In genomic region chr6:35327349-35328027, GRCh38 we compare ENCODE assay signal across 1 cellular context.
TF ChIP-seq lines count a peak whose summit lies in the region.

No MANE protein-coding gene starts in this region.

TF ChIP-seq in GM12878, 131 proteins besides CTCF, POLR2A, EP300 and RAD21:
- TF ChIP-seq SUZ12 (IDR thresholded peaks at IDR 0.05; ENCODE audit: unreplicated experiment) (no peak), MAX (IDR thresholded peaks at IDR 0.05; ENCODE audit: low read depth, low read length) (no peak), MXI1 (IDR thresholded peaks at IDR 0.05; ENCODE audit: low read depth, low read length) (no peak), NR2C2 (IDR thresholded peaks at IDR 0.05; ENCODE audit: borderline replicate concordance, control insufficient read depth, insufficient read length, low read depth) (no peak), GABPA (IDR thresholded peaks at IDR 0.05; ENCODE audit: low read depth) (0 out of 2 replicates have a peak, but pooled peaks have one; percentile 31), YY1 (IDR thresholded peaks at IDR 0.05; ENCODE audit: low read depth, low read length) (0 out of 2 replicates have a peak, but pooled peaks have one; percentile 71), IKZF2 (IDR thresholded peaks at IDR 0.05) (no peak), PAX8 (IDR thresholded peaks at IDR 0.05) (no peak), ATF3 (IDR thresholded peaks at IDR 0.05; ENCODE audit: borderline replicate concordance, extremely low read depth, low read depth, low read length) (no peak), ETV6 (conservative IDR thresholded peaks at IDR 0.05 in 1 of 2, IDR thresholded peaks at IDR 0.05 in 1 of 2; ENCODE audit: borderline replicate concordance in 1 of 2, low read depth in 1 of 2) (no peak), POU2F2 (IDR thresholded peaks at IDR 0.05; ENCODE audit: borderline replicate concordance, low read depth, low read length) (0 out of 3 replicates have a peak, but pooled peaks have one; percentile 22), MTA2 (IDR thresholded peaks at IDR 0.05; ENCODE audit: low read depth) (no peak), IKZF1 (conservative IDR thresholded peaks at IDR 0.05) (no peak), RB1 (IDR thresholded peaks at IDR 0.05; ENCODE audit: borderline replicate concordance) (0 out of 2 replicates have a peak, but pooled peaks have one; percentile 37), TARDBP (IDR thresholded peaks at IDR 0.05; ENCODE audit: borderline replicate concordance) (no peak), SUPT20H (IDR thresholded peaks at IDR 0.05; ENCODE audit: borderline replicate concordance, control insufficient read depth, low read depth, low read length) (no peak), TCF12 (IDR thresholded peaks at IDR 0.05; ENCODE audit: low read depth, low read length) (no peak), HDGF (IDR thresholded peaks at IDR 0.05) (peak; percentile 64; the same call in 1 of the 2 replicates), ESRRA (IDR thresholded peaks at IDR 0.05; ENCODE audit: low read length) (no peak), SMC3 (IDR thresholded peaks at IDR 0.05; ENCODE audit: borderline replicate concordance, low read length) (peak; percentile 85), EGR1 (IDR thresholded peaks at IDR 0.05; ENCODE audit: borderline replicate concordance in 1 of 2, low read depth in 2 of 2, low read length in 2 of 2) (no peak), ASH2L (IDR thresholded peaks at IDR 0.05; ENCODE audit: borderline replicate concordance, low read depth) (no peak), ZZZ3 (IDR thresholded peaks at IDR 0.05; ENCODE audit: control insufficient read depth, insufficient read length, low read depth) (no peak), DPF2 (IDR thresholded peaks at IDR 0.05) (no peak), HDAC6 (IDR thresholded peaks at IDR 0.05; ENCODE audit: unreplicated experiment) (no peak), TAF1 (IDR thresholded peaks at IDR 0.05; ENCODE audit: borderline replicate concordance, low read depth, low read length) (no peak), ZBTB4 (CRISPR knock-in tag; IDR thresholded peaks at IDR 0.05) (no peak), BRCA1 (IDR thresholded peaks at IDR 0.05; ENCODE audit: low read depth, low read length) (no peak), ZBED1 (IDR thresholded peaks at IDR 0.05; ENCODE audit: borderline replicate concordance) (no peak), CBFB (IDR thresholded peaks at IDR 0.05; ENCODE audit: low read depth) (no peak), NBN (IDR thresholded peaks at IDR 0.05) (no peak), BHLHE40 (IDR thresholded peaks at IDR 0.05; ENCODE audit: borderline replicate concordance in 1 of 2, low read depth in 2 of 2, low read length in 1 of 2) (no peak), MLLT1 (IDR thresholded peaks at IDR 0.05) (no peak), BCL11A (IDR thresholded peaks at IDR 0.05; ENCODE audit: low read depth, low read length) (no peak), ZBTB11 (CRISPR knock-in tag; IDR thresholded peaks at IDR 0.05) (no peak), MEF2B (IDR thresholded peaks at IDR 0.05; ENCODE audit: partially characterized antibody, poor library complexity, severe bottlenecking) (no peak), CHD1 (IDR thresholded peaks at IDR 0.05; ENCODE audit: low read depth, low read length) (no peak), TBL1XR1 (IDR thresholded peaks at IDR 0.05; ENCODE audit: low read depth, low read length) (no peak), RAD51 (IDR thresholded peaks at IDR 0.05) (no peak), SPI1 (IDR thresholded peaks at IDR 0.05; ENCODE audit: borderline replicate concordance, insufficient read depth, low read depth, low read length) (no peak), FOS (IDR thresholded peaks at IDR 0.05; ENCODE audit: borderline replicate concordance, extremely low read depth, insufficient read length) (no peak), WRNIP1 (IDR thresholded peaks at IDR 0.05; ENCODE audit: borderline replicate concordance, low read depth, low read length) (no peak), PAX5 (IDR thresholded peaks at IDR 0.05; ENCODE audit: borderline replicate concordance, low read depth, low read length) (no peak), REST (IDR thresholded peaks at IDR 0.05; ENCODE audit: low read depth, low read length) (no peak), MYC (IDR thresholded peaks at IDR 0.05; ENCODE audit: insufficient read depth, insufficient read length, insufficient replicate concordance, low read length, severe bottlenecking) (no peak), PBX3 (IDR thresholded peaks at IDR 0.05; ENCODE audit: insufficient replicate concordance, low read depth, low read length) (no peak), STAT1 (conservative IDR thresholded peaks at IDR 0.05) (0 out of 2 replicates have a peak, but pooled peaks have one; percentile 46), KDM1A (IDR thresholded peaks at IDR 0.05; ENCODE audit: borderline replicate concordance) (no peak), ZNF207 (IDR thresholded peaks at IDR 0.05; ENCODE audit: borderline replicate concordance) (peak; percentile 78; the same call in 1 of the 2 replicates), NR2F1 (conservative IDR thresholded peaks at IDR 0.05) (no peak), E4F1 (IDR thresholded peaks at IDR 0.05; ENCODE audit: borderline replicate concordance, partially characterized antibody) (no peak), JUND (IDR thresholded peaks at IDR 0.05; ENCODE audit: low read depth, low read length) (no peak), ZNF24 (IDR thresholded peaks at IDR 0.05) (no peak), SMARCA5 (IDR thresholded peaks at IDR 0.05) (0 out of 2 replicates have a peak, but pooled peaks have one; percentile 45)
